ENCODE assay signal across 6 cellular contexts in the genomic region with DNA sequence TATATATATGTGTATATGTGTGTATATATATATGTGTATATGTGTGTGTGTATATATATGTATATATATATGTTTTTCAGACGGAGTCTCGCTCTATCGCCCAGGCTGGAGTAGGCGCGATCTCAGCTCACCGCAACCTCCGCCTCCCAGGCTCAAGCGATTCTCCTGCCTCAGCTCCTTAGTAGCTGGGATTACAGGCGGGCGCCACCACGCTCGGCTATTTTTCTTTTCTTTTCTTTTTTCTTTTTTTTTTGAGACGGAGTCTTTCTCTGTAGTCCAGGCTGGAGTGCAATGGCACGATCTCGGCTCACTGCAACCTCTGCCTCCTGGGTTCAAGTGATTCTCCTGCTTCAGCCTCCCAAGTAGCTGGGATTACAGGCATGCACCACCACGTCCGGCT. TPM values are rescaled to one million over a fixed set of nuclear protein-coding genes. Genes with fewer than 3 reads are reported as not detected.
DNase-seq lines count a peak whose midpoint lies in the region; ATAC-seq and TF ChIP-seq lines count a peak whose summit lies in the region.
"Not testable (repeated sequence)": the region's sequence is repeated elsewhere in the genome, so short reads cannot be mapped to it uniquely, and the experiment has no call there.

No MANE protein-coding gene starts in this region.

- not testable (repeated sequence) for H3K27me3 ChIP-seq in CD8-positive, alpha-beta T cell (ENCODE audit: insufficient read depth, low read length); OCI-LY3 (ENCODE audit: low read depth, low read length); mesendoderm (ENCODE audit: insufficient read depth, low read length, poor library complexity); spleen (replicated peaks in 1 of 7)

- not testable (repeated sequence) for H2AFZ ChIP-seq in OCI-LY3 (ENCODE audit: low read depth, low read length)

- not testable (repeated sequence) for H4K8ac ChIP-seq in mesendoderm (ENCODE audit: low read depth, low read length)

- peaks cover 18% of the 10 kb centered on the region; the same call in 1 of the 2 replicates for H4K20me1 ChIP-seq in OCI-LY3 (ENCODE audit: insufficient read depth, low read length)

- peaks cover 36% of the 10 kb centered on the region for H3K36me3 Mint-ChIP-seq in CD8-positive, alpha-beta T cell
- peaks cover 13 to 27% of the 10 kb centered on the region in 2 donors for H3K36me3 Mint-ChIP-seq in activated naive CD4-positive, alpha-beta T cell treated with anti-CD3 and anti-CD28 coated beads, Interleukin-2, amount 50 U/mL, for 72 hours

- intact Hi-C loops in CD8-positive, alpha-beta T cell (cut with DNase I, micrococcal nuclease): loop anchor here in 1 of 2 experiments (10.0 kb wide), 1 partner anchor 631 kb away; a partner anchor contains a TSS
- intact Hi-C loops in spleen (cut with DNase I; ENCODE audit: low total_unique reads): not testable (repeated sequence)

- not testable (repeated sequence) for H2BK120ac ChIP-seq in mesendoderm (ENCODE audit: low read depth, low read length)

- peak overlapping the region; percentile 99 for H3K4me3 Mint-ChIP-seq in CD8-positive, alpha-beta T cell

- peak overlapping the region; percentile 100 for H3K27ac Mint-ChIP-seq in CD8-positive, alpha-beta T cell
- peak overlapping the region; percentile 60 to 98 for H3K27ac Mint-ChIP-seq in activated naive CD4-positive, alpha-beta T cell treated with anti-CD3 and anti-CD28 coated beads, Interleukin-2, amount 50 U/mL, for 72 hours

- not testable (repeated sequence) for H2BK5ac ChIP-seq in mesendoderm (ENCODE audit: low read length)

- not testable (repeated sequence) for DNase-seq in CD8-positive, alpha-beta T cell; activated naive CD4-positive, alpha-beta T cell treated with anti-CD3 and anti-CD28 coated beads, Interleukin-2, amount 50 U/mL, for 72 hours (ENCODE audit: low spot score in 2 of 2); epithelial cell of proximal tubule (ENCODE audit: low read depth); mesendoderm; spleen

- not testable (repeated sequence) for H3K9me3 ChIP-seq in CD8-positive, alpha-beta T cell (ENCODE audit: low read length); OCI-LY3 (ENCODE audit: insufficient read depth, low read length); spleen

- H3K23ac ChIP-seq in mesendoderm (ENCODE audit: low read length): not testable (repeated sequence)

- not testable (repeated sequence) for H3K18ac ChIP-seq in mesendoderm (ENCODE audit: low read length)

- H3K4me1 Mint-ChIP-seq in CD8-positive, alpha-beta T cell (ENCODE audit: low read depth): peaks cover 39% of the 10 kb centered on the region

- not testable (repeated sequence) for H3K27me3 Mint-ChIP-seq in CD8-positive, alpha-beta T cell (ENCODE audit: low read depth)

- peaks cover 27% of the 10 kb centered on the region for H3K36me3 ChIP-seq in CD8-positive, alpha-beta T cell (ENCODE audit: insufficient read depth, low read length)
- H3K36me3 ChIP-seq in OCI-LY3 (replicated peaks; ENCODE audit: low read depth, low read length) (peaks cover 37% of the 10 kb centered on the region), mesendoderm (ENCODE audit: control insufficient read depth, insufficient read depth, low read length) (peaks cover 14% of the 10 kb centered on the region), spleen (peaks cover 10 to 57% (median 42%) of the 10 kb centered on the region in 6 donors)

- no CpG with 5 or more reads among the region's 17 CpGs for WGBS in mesendoderm (ENCODE audit: extremely low coverage, insufficient coverage, low lambda C conversion rate)
- WGBS in spleen, 5 donors: 63 to 78% (median 73%) methylated on average over 17 of the region's 17 CpGs

- H3K79me2 ChIP-seq in OCI-LY3 (ENCODE audit: low read length) (peaks cover 55% of the 10 kb centered on the region), mesendoderm (ENCODE audit: control insufficient read depth, insufficient read depth, low read length) (peaks cover 19% of the 10 kb centered on the region)

- not testable (repeated sequence) for H3K4ac ChIP-seq in mesendoderm (ENCODE audit: low read depth, low read length)

- H3K4me2 ChIP-seq in OCI-LY3 (ENCODE audit: low read length): peak overlapping the region; percentile 38
- not testable (repeated sequence) for H3K4me2 ChIP-seq in mesendoderm (ENCODE audit: low read length)

- H2AK5ac ChIP-seq in mesendoderm (ENCODE audit: low read length): not testable (repeated sequence)

- H4K5ac ChIP-seq in mesendoderm (ENCODE audit: low read length): not testable (repeated sequence)

- ATAC-seq in CD8-positive, alpha-beta T cell; activated naive CD4-positive, alpha-beta T cell treated with anti-CD3 and anti-CD28 coated beads, Interleukin-2, amount 50 U/mL, for 72 hours: not testable (repeated sequence)

- not testable (repeated sequence) for H3K27ac ChIP-seq in CD8-positive, alpha-beta T cell (ENCODE audit: low read depth, low read length); OCI-LY3 (ENCODE audit: low read length); mesendoderm (ENCODE audit: low read depth, low read length)
- peak overlapping the region in 5 of 8 donors; percentile 96 to 100 (median 97) for H3K27ac ChIP-seq in spleen

- H2BK15ac ChIP-seq in mesendoderm (replicated peaks; ENCODE audit: low read depth): not testable (repeated sequence)

- H3K4me1 ChIP-seq in CD8-positive, alpha-beta T cell (ENCODE audit: insufficient read depth, low read length): peaks cover 60% of the 10 kb centered on the region
- H3K4me1 ChIP-seq in OCI-LY3 (ENCODE audit: low read length) (peaks cover 32% of the 10 kb centered on the region), spleen (peaks cover 28 to 80% (median 71%) of the 10 kb centered on the region in 6 donors)
- H3K4me1 ChIP-seq in mesendoderm (ENCODE audit: control insufficient read depth, low read depth, low read length): not testable (repeated sequence)

- POLR2A ChIA-PET in CD8-positive, alpha-beta T cell (lab: Charles Lee): interaction anchor here (1.4 to 1.5 kb wide), 2 partner anchors 32 to 472 kb away, joined by 3 to 5 read pairs; a partner anchor contains a TSS

- peak overlapping the region; percentile 90 for H3K9ac ChIP-seq in OCI-LY3 (ENCODE audit: low read length)
- H3K9ac ChIP-seq in mesendoderm (ENCODE audit: low read length): peak overlapping the region; percentile 58

- TF ChIP-seq POLR2A in spleen (IDR thresholded peaks at IDR 0.05): not testable (repeated sequence)

- peak overlapping the region; percentile 64 for H3K4me3 ChIP-seq in CD8-positive, alpha-beta T cell (ENCODE audit: low read depth, low read length)
- H3K4me3 ChIP-seq in OCI-LY3 (ENCODE audit: low read length) (peak overlapping the region; percentile 86), epithelial cell of proximal tubule (ENCODE audit: low read depth, low read length) (peak overlapping the region; percentile 75), spleen (peak overlapping the region; percentile 66 to 86 (median 72))
- not testable (repeated sequence) for H3K4me3 ChIP-seq in mesendoderm (ENCODE audit: low read length)

- TF ChIP-seq CTCF in CD8-positive, alpha-beta T cell (IDR thresholded peaks at IDR 0.05); OCI-LY3 (IDR thresholded peaks at IDR 0.05; ENCODE audit: low read depth, low read length); epithelial cell of proximal tubule (conservative IDR thresholded peaks at IDR 0.05; ENCODE audit: low read depth, low read length); spleen (IDR thresholded peaks at IDR 0.05 in 8 of 11, conservative IDR thresholded peaks at IDR 0.05 in 3 of 11): not testable (repeated sequence)

- H3K9me3 Mint-ChIP-seq in CD8-positive, alpha-beta T cell; activated naive CD4-positive, alpha-beta T cell treated with anti-CD3 and anti-CD28 coated beads, Interleukin-2, amount 50 U/mL, for 72 hours: not testable (repeated sequence)

- peak overlapping the region; percentile 84 for H3K56ac ChIP-seq in mesendoderm (ENCODE audit: low read length)

- CTCF ChIA-PET in CD8-positive, alpha-beta T cell (lab: Charles Lee): interaction anchor here (1.5 to 3.8 kb wide), 3 partner anchors 38 to 310 kb away, joined by 4 to 17 read pairs (median 14); no protein-coding TSS in a partner anchor

- peaks cover 11% of the 10 kb centered on the region for H3K79me1 ChIP-seq in mesendoderm (ENCODE audit: low read length)

RNA-seq across cellular contexts. Expression of a gene that starts 0.8 kb away (rescaled TPM):
- 100 to 1,000 TPM; 924 to 926 TPM for total RNA-seq in CD8-positive, alpha-beta T cell
- 100 to 1,000 TPM; 324 to 421 TPM for total RNA-seq in activated naive CD4-positive, alpha-beta T cell treated with anti-CD3 and anti-CD28 coated beads, Interleukin-2, amount 50 U/mL, for 72 hours
- total RNA-seq in epithelial cell of proximal tubule: 192 and 247 TPM in 2 replicates
- 291 TPM for polyA plus RNA-seq in mesendoderm (2013, experiment 1 of 2)
- polyA plus RNA-seq in mesendoderm (2013, experiment 2 of 2): 305 TPM
- 100 to 1,000 TPM; 280 to 442 (median 379) TPM for total RNA-seq in spleen
- 100 to 1,000 TPM; 709 to 858 (median 815) TPM for polyA plus RNA-seq in spleen

RNA-seq across cellular contexts. Expression of a gene that starts 32.4 kb away (rescaled TPM):
- total RNA-seq in CD8-positive, alpha-beta T cell: 10 to 100 TPM; 64.9 to 68.1 TPM
- 100 to 1,000 TPM; 120 TPM for total RNA-seq in activated naive CD4-positive, alpha-beta T cell treated with anti-CD3 and anti-CD28 coated beads, Interleukin-2, amount 50 U/mL, for 72 hours
- total RNA-seq in epithelial cell of proximal tubule (165 and 265 TPM in 2 replicates), spleen (100 to 1,000 TPM; 137 to 455 (median 301) TPM)
- 441 TPM for polyA plus RNA-seq in mesendoderm (2013, experiment 1 of 2)
- 434 TPM for polyA plus RNA-seq in mesendoderm (2013, experiment 2 of 2)
- polyA plus RNA-seq in spleen: 100 to 1,000 TPM; 270 to 592 (median 358) TPM

RNA-seq across cellular contexts. Expression of a gene that starts 32.9 kb away (rescaled TPM):
- total RNA-seq in CD8-positive, alpha-beta T cell: under 1 TPM in 1 of 2 experiments, not detected in 1; 0.25 TPM
- total RNA-seq in activated naive CD4-positive, alpha-beta T cell treated with anti-CD3 and anti-CD28 coated beads, Interleukin-2, amount 50 U/mL, for 72 hours: 1 to 10 TPM; 1.1 to 2.0 TPM
- total RNA-seq in epithelial cell of proximal tubule (33.6 and 58.9 TPM in 2 replicates), spleen (10 to 100 TPM; 48.9 to 87.7 (median 64.3) TPM)
- 7.1 TPM for polyA plus RNA-seq in mesendoderm (2013, experiment 1 of 2)
- 7.0 TPM for polyA plus RNA-seq in mesendoderm (2013, experiment 2 of 2)
- 10 to 100 TPM in 2 of 3 donors, 1 to 10 TPM in 1; 6.9 to 18.4 (median 10.6) TPM for polyA plus RNA-seq in spleen

RNA-seq across cellular contexts. Expression of a gene that starts 58.2 kb away (rescaled TPM):
- not detected for total RNA-seq in CD8-positive, alpha-beta T cell
- total RNA-seq in activated naive CD4-positive, alpha-beta T cell treated with anti-CD3 and anti-CD28 coated beads, Interleukin-2, amount 50 U/mL, for 72 hours: not detected
- total RNA-seq in epithelial cell of proximal tubule (not detected in 2 replicates), spleen (not detected)
- polyA plus RNA-seq in mesendoderm (2013, experiment 1 of 2): 0.03 TPM
- polyA plus RNA-seq in mesendoderm (2013, experiment 2 of 2): 0.04 TPM
- polyA plus RNA-seq in spleen: not detected

Comparison
In these comparisons a context has a peak if more than half of its experiments do, and no peak if none do; other contexts are left out.
1. RNA of a gene that starts 32.9 kb away (total RNA-seq): 48.9 to 87.7 TPM in spleen and 33.6 to 58.9 TPM in epithelial cell of proximal tubule; 1.1 to 2.0 TPM in activated naive CD4-positive, alpha-beta T cell treated with anti-CD3 and anti-CD28 coated beads, Interleukin-2, amount 50 U/mL, for 72 hours and 0.25 TPM in CD8-positive, alpha-beta T cell; every median in the first group is over 10 times any median in the second.